15 cellular contexts compared by ENCODE assay signal in genomic region chr3:195255176-195255500, GRCh38.
"Had no signal": no experiment of that assay in that cellular context is flagged by ENCODE, and none has a peak within 500 bp of the region (broad histone marks: within the 10 kb centered on the region; RNA-seq: fewer than 3 reads in every experiment).

No MANE protein-coding gene starts in this region.

- H3K4me3 ChIP-seq: coronary artery, heart right ventricle, left ventricle myocardium inferior, testis had no signal

- H3K9me3 Mint-ChIP-seq: activated naive CD4-positive, alpha-beta T cell treated with anti-CD3 and anti-CD28 coated beads for 36 hours; stimulated activated naive CD8-positive, alpha-beta T cell treated with anti-CD3 and anti-CD28 coated beads, Interleukin-15, amount 100 ng/mL, for 72 hours had no signal

- H3K4me3 Mint-ChIP-seq: activated naive CD4-positive, alpha-beta T cell treated with anti-CD3 and anti-CD28 coated beads for 36 hours; stimulated activated naive CD8-positive, alpha-beta T cell treated with anti-CD3 and anti-CD28 coated beads, Interleukin-15, amount 100 ng/mL, for 72 hours had no signal

- H3K27ac Mint-ChIP-seq: activated naive CD4-positive, alpha-beta T cell treated with anti-CD3 and anti-CD28 coated beads for 36 hours had no signal

- DNase-seq: activated CD4-positive, alpha-beta T cell treated with anti-CD3 and anti-CD28 coated beads, Interleukin-2, amount 50 U/mL, for 48 hours; activated CD8-positive, alpha-beta memory T cell treated with anti-CD3 and anti-CD28 coated beads, Interleukin-2, amount 50 U/mL, for 4 hours; activated naive CD4-positive, alpha-beta T cell treated with anti-CD3 and anti-CD28 coated beads for 36 hours; central memory CD4-positive, alpha-beta T cell; effector memory CD4-positive, alpha-beta T cell; heart right ventricle; left ventricle myocardium inferior; nucleus accumbens; SK-N-SH; stimulated activated CD4-positive, alpha-beta T cell treated with anti-CD3 and anti-CD28 coated beads, Interleukin-15, amount 100 ng/mL, for 24 hours; stimulated activated CD4-positive, alpha-beta T cell treated with anti-CD3 and anti-CD28 coated beads, Interleukin-4, amount 100 ng/mL, for 24 hours; stimulated activated naive CD8-positive, alpha-beta T cell treated with anti-CD3 and anti-CD28 coated beads, Interleukin-15, amount 100 ng/mL, for 72 hours; testis had no signal

- H3K9me3 ChIP-seq: heart right ventricle, left ventricle myocardium inferior, SK-N-SH, testis had no signal

- ATAC-seq: activated CD4-positive, CD25-positive, alpha-beta regulatory T cell treated with anti-CD3 and anti-CD28 coated beads, Interleukin-2, amount 50 U/mL, for 24 hours; heart right ventricle; stimulated activated naive CD8-positive, alpha-beta T cell treated with anti-CD3 and anti-CD28 coated beads, Interleukin-15, amount 100 ng/mL, for 72 hours had no signal

- H3K27ac ChIP-seq: coronary artery, heart right ventricle, testis had no signal

- H3K27me3 ChIP-seq: heart right ventricle, testis had no signal

- H3K4me2 ChIP-seq: SK-N-SH had no signal

- H3K27me3 Mint-ChIP-seq: stimulated activated naive CD8-positive, alpha-beta T cell treated with anti-CD3 and anti-CD28 coated beads, Interleukin-15, amount 100 ng/mL, for 72 hours had no signal

- H3K9ac ChIP-seq: SK-N-SH had no signal

- H3K36me3 ChIP-seq: heart right ventricle, left ventricle myocardium inferior had no signal
